8 cellular contexts compared by ENCODE assay signal in the genomic region with DNA sequence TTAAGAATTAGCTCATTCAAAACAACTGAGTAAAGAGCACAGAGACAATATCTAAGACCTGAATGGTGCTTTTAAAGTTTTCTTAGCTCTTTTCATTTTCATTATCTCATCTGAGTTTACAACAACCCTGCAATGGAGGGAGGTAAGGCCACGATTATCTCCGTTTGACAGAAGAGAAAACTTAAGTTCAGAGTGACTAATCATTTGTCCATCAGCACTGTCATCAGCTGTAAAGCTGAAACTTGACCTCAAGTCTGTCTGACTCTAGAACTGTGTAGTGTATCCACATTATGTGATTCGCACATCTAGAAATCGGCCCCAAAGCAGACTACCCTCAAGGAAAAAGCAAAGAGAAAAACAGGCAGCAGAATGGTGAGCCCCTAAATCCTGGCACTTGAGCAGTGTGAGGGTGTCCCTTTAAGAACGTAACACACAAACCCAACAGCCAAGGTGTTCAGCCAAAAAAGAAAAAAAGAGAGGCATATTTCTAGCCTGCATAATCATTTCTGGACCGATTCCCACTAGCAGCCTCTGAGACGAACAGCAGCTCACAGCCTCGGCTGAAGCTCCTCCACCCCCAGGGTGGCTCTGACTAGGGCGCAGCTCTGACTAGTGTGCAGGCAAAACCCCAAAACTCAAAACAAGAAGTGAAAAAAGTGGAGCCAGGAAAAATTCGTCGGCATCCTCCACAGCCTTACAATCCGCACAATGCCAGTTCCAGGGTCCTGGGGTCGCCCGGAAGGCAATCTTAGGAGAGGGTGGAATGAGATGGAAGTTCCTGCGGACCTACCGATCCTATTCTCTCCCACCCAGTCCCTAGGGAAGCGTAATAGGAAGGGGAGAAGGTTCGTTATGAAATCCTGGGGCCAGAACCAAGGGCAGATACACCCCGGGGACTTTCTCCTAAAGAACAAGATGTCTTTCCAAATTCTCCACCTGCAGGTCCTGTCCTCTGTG. TPM values are rescaled to one million over a fixed set of nuclear protein-coding genes. Genes with fewer than 3 reads are reported as not detected.
DNase-seq lines count a peak whose midpoint lies in the region; ATAC-seq and TF ChIP-seq lines count a peak whose summit lies in the region.

No MANE protein-coding gene starts in this region.

- CTCF ChIA-PET in activated CD4-positive, alpha-beta T cell treated with anti-CD3 and anti-CD28 coated beads, Interleukin-2, amount 10 ng/mL, durations not matched to agents 7 days and 5 days (lab: Charles Lee): no interaction called here

- H3K27ac Mint-ChIP-seq in natural killer cell: no peak overlapping the region
- H3K27ac Mint-ChIP-seq in activated CD4-positive, alpha-beta T cell treated with anti-CD3 and anti-CD28 coated beads, Interleukin-2, amount 10 ng/mL, durations not matched to agents 7 days and 5 days: no peak overlapping the region

- no peak for DNase-seq in Peyer's patch
- peak; percentile 70 for DNase-seq in fibroblast of peridontal ligament (ENCODE audit: extremely low read depth)
- no peak for DNase-seq in natural killer cell
- no peak for DNase-seq in activated naive CD4-positive, alpha-beta T cell (lab: John Stamatoyannopoulos, UW)
- no peak for DNase-seq in activated CD4-positive, alpha-beta T cell treated with anti-CD3 and anti-CD28 coated beads, Interleukin-2, amount 10 ng/mL, durations not matched to agents 7 days and 5 days

- peak overlapping the region; percentile 79 for H3K4me3 ChIP-seq in ACC112 (ENCODE audit: low read depth, low read length)
- peak overlapping the region; percentile 34 to 81 (median 65) for H3K4me3 ChIP-seq in Peyer's patch

- no peaks in the 10 kb centered on the region for H3K79me2 ChIP-seq in ACC112 (ENCODE audit: control insufficient read depth, insufficient read depth, low read length, unreplicated experiment)

- H3K36me3 ChIP-seq in ACC112 (ENCODE audit: insufficient read depth, low read length) (no peaks in the 10 kb centered on the region), Peyer's patch (no peaks in the 10 kb centered on the region)

- intact Hi-C loops in natural killer cell (cut with micrococcal nuclease): no loop called here

- no peaks in the 10 kb centered on the region for H3K36me3 Mint-ChIP-seq in natural killer cell
- peaks cover 2% of the 10 kb centered on the region for H3K36me3 Mint-ChIP-seq in activated CD4-positive, alpha-beta T cell treated with anti-CD3 and anti-CD28 coated beads, Interleukin-2, amount 10 ng/mL, durations not matched to agents 7 days and 5 days (ENCODE audit: low read depth)

- H3K9me3 Mint-ChIP-seq in natural killer cell: no peaks in the 10 kb centered on the region
- H3K9me3 Mint-ChIP-seq in activated CD4-positive, alpha-beta T cell treated with anti-CD3 and anti-CD28 coated beads, Interleukin-2, amount 10 ng/mL, durations not matched to agents 7 days and 5 days: no peaks in the 10 kb centered on the region

- peaks cover 48 to 76% of the 10 kb centered on the region in 2 donors for H3K27me3 Mint-ChIP-seq in natural killer cell (ENCODE audit: low read depth in 2 of 2)
- peaks cover 62% of the 10 kb centered on the region for H3K27me3 Mint-ChIP-seq in activated CD4-positive, alpha-beta T cell treated with anti-CD3 and anti-CD28 coated beads, Interleukin-2, amount 10 ng/mL, durations not matched to agents 7 days and 5 days

- POLR2A ChIA-PET in activated CD4-positive, alpha-beta T cell treated with anti-CD3 and anti-CD28 coated beads, Interleukin-2, amount 10 ng/mL, durations not matched to agents 7 days and 5 days (lab: Charles Lee): no interaction called here

- H3K4me1 Mint-ChIP-seq in natural killer cell: peaks cover 7 to 12% of the 10 kb centered on the region in 2 donors
- peaks cover 11% of the 10 kb centered on the region for H3K4me1 Mint-ChIP-seq in activated CD4-positive, alpha-beta T cell treated with anti-CD3 and anti-CD28 coated beads, Interleukin-2, amount 10 ng/mL, durations not matched to agents 7 days and 5 days

- H3K27ac ChIP-seq in ACC112 (ENCODE audit: low read depth, low read length) (no peak overlapping the region), Peyer's patch (peak overlapping the region; percentile 57 to 88 (median 78))

- H3K9me3 ChIP-seq in Peyer's patch: no peaks in the 10 kb centered on the region

- TF ChIP-seq CTCF in Peyer's patch (IDR thresholded peaks at IDR 0.05): no peak
- no peak for TF ChIP-seq CTCF in natural killer cell (IDR thresholded peaks at IDR 0.05)

- H3K27me3 ChIP-seq in ACC112 (ENCODE audit: insufficient read depth, low read length) (peaks cover 47% of the 10 kb centered on the region), Peyer's patch (no peaks in the 10 kb centered on the region)

- ATAC-seq in natural killer cell (no peak), HG03469 (IDR thresholded peaks at IDR 0.05; ENCODE audit: unreplicated experiment) (no peak), HG03039 (IDR thresholded peaks at IDR 0.05; ENCODE audit: unreplicated experiment) (no peak)

- TF ChIP-seq POLR2A in Peyer's patch (IDR thresholded peaks at IDR 0.05): peak; percentile 31 to 79

- no peak overlapping the region for H2AFZ ChIP-seq in ACC112 (ENCODE audit: low read length, unreplicated experiment)

- H3K4me1 ChIP-seq in ACC112 (ENCODE audit: control insufficient read depth, insufficient read depth, low read length, unreplicated experiment): peaks cover 4% of the 10 kb centered on the region
- peaks cover 0 to 24% (median 3%) of the 10 kb centered on the region in 4 donors for H3K4me1 ChIP-seq in Peyer's patch

- H3K4me3 Mint-ChIP-seq in natural killer cell: peak overlapping the region; percentile 53
- H3K4me3 Mint-ChIP-seq in activated CD4-positive, alpha-beta T cell treated with anti-CD3 and anti-CD28 coated beads, Interleukin-2, amount 10 ng/mL, durations not matched to agents 7 days and 5 days: no peak overlapping the region

RNA-seq across cellular contexts. Expression of a gene that starts 1.5 kb away (rescaled TPM):
- total RNA-seq in Peyer's patch (10 to 100 TPM; 10.7 to 62.8 (median 55.9) TPM), natural killer cell (under 1 TPM in 1 of 3 donors, not detected in 2; 0.20 TPM)
- not detected for total RNA-seq in activated CD4-positive, alpha-beta T cell treated with anti-CD3 and anti-CD28 coated beads, Interleukin-2, amount 10 ng/mL, durations not matched to agents 7 days and 5 days

Comparison
In these comparisons a context has a peak if more than half of its experiments do, and no peak if none do; other contexts are left out.
1. RNA of a gene that starts 1.5 kb away (total RNA-seq): 10.7 to 62.8 TPM in Peyer's patch; 0.20 TPM in natural killer cell and not detected in activated CD4-positive, alpha-beta T cell treated with anti-CD3 and anti-CD28 coated beads, Interleukin-2, amount 10 ng/mL, durations not matched to agents 7 days and 5 days; every median in the first group is over 4 times any median in the second.